ENCODE assay signal across 1 cellular context in genomic region chr12:6891637-6892036, GRCh38.
TF ChIP-seq lines count a peak whose summit lies in the region.

No MANE protein-coding gene starts in this region.

TF ChIP-seq in HepG2, 621 proteins besides CTCF, POLR2A, EP300 and RAD21 (continued from another document):
- TF ChIP-seq AKNA (CRISPR knock-in tag; IDR thresholded peaks at IDR 0.05; ENCODE audit: borderline replicate concordance) (no peak), NFATC3 (CRISPR knock-in tag; IDR thresholded peaks at IDR 0.05) (no peak), SAP130 (CRISPR knock-in tag; IDR thresholded peaks at IDR 0.05; ENCODE audit: low read depth) (no peak), ZFY (CRISPR knock-in tag; IDR thresholded peaks at IDR 0.05) (no peak), ZNF576 (CRISPR knock-in tag; IDR thresholded peaks at IDR 0.05) (no peak), GTF3A (CRISPR knock-in tag; conservative IDR thresholded peaks at IDR 0.05) (no peak), HNRNPK (IDR thresholded peaks at IDR 0.05; ENCODE audit: low read depth, low read length, poor library complexity, severe bottlenecking) (no peak), ZBTB8A (CRISPR knock-in tag; IDR thresholded peaks at IDR 0.05; ENCODE audit: borderline replicate concordance, low read depth) (no peak), ERF (CRISPR knock-in tag; IDR thresholded peaks at IDR 0.05) (no peak), ZMYM3 (CRISPR knock-in tag; IDR thresholded peaks at IDR 0.05) (peak; percentile 72; the same call in 1 of the 2 replicates), ZNF800 (CRISPR knock-in tag; IDR thresholded peaks at IDR 0.05) (no peak), ZNF337 (CRISPR knock-in tag; IDR thresholded peaks at IDR 0.05; ENCODE audit: borderline replicate concordance, low read depth) (no peak), ZNF703 (CRISPR knock-in tag; IDR thresholded peaks at IDR 0.05; ENCODE audit: borderline replicate concordance) (0 out of 2 replicates have a peak, but pooled peaks have one; percentile 49), RORA (CRISPR knock-in tag; IDR thresholded peaks at IDR 0.05) (no peak), ZNF770 (CRISPR knock-in tag; IDR thresholded peaks at IDR 0.05) (peak; percentile 93), MYPOP (CRISPR knock-in tag; IDR thresholded peaks at IDR 0.05) (no peak), SMARCE1 (IDR thresholded peaks at IDR 0.05; ENCODE audit: borderline replicate concordance) (no peak), ATF7-NPFF (CRISPR knock-in tag; IDR thresholded peaks at IDR 0.05; ENCODE audit: low read depth) (no peak), POGZ (CRISPR knock-in tag; IDR thresholded peaks at IDR 0.05) (0 out of 2 replicates have a peak, but pooled peaks have one; percentile 5), ZNF33A (CRISPR knock-in tag; IDR thresholded peaks at IDR 0.05; ENCODE audit: borderline replicate concordance) (no peak), SP2 (CRISPR knock-in tag; IDR thresholded peaks at IDR 0.05) (no peak), ZNF784 (CRISPR knock-in tag; IDR thresholded peaks at IDR 0.05; ENCODE audit: borderline replicate concordance) (no peak), TBP (CRISPR knock-in tag; IDR thresholded peaks at IDR 0.05) (no peak)
